ENCODE assay signal across 19 cellular contexts in genomic region chr10:104734408-104734807, GRCh38.
A peak's percentile ranks its signal among the peaks of the same experiment; 100 is the strongest.
DNase-seq lines count a peak whose midpoint lies in the region; ATAC-seq and TF ChIP-seq lines count a peak whose summit lies in the region.
"Had no signal": no experiment of that assay in that cellular context is flagged by ENCODE, and none has a peak within 500 bp of the region (broad histone marks: within the 10 kb centered on the region; RNA-seq: fewer than 3 reads in every experiment).

No MANE protein-coding gene starts in this region.

- POLR2A ChIA-PET in RWPE1 (lab: Yijun Ruan, JAX; ENCODE audit: low non-redundant PET) (no interaction called here), WTC11 (lab: Charles Lee) (no interaction called here)

- CTCF ChIA-PET in RWPE1 (lab: Yijun Ruan, JAX) = no interaction called here
- CTCF ChIA-PET in WTC11 (lab: Charles Lee) = interaction anchor here (1.0 to 2.0 kb wide), 6 partner anchors 22 to 191 kb away, joined by 3 to 5 read pairs (median 4); no protein-coding TSS in a partner anchor

- H3K4me1 Mint-ChIP-seq in WTC11 (peaks cover 43% of the 10 kb centered on the region), HFFc6 (ENCODE audit: low read depth) (no peaks in the 10 kb centered on the region)
- H3K4me1 Mint-ChIP-seq: CD4-positive, CD25-positive, alpha-beta regulatory T cell had no signal

- H3K9me3 Mint-ChIP-seq in WTC11 = no peaks in the 10 kb centered on the region
- peaks cover 6% of the 10 kb centered on the region for H3K9me3 Mint-ChIP-seq in HFFc6

- no peak for TF ChIP-seq CTCF in RWPE1 (conservative IDR thresholded peaks at IDR 0.05; ENCODE audit: low read depth)
- no peak for TF ChIP-seq CTCF in WTC11 (IDR thresholded peaks at IDR 0.05)
- no peak for TF ChIP-seq CTCF in foreskin keratinocyte (conservative IDR thresholded peaks at IDR 0.05)
- no peak for TF ChIP-seq CTCF in HFFc6 (IDR thresholded peaks at IDR 0.05)
- TF ChIP-seq CTCF in GM20000 (IDR thresholded peaks at IDR 0.05; ENCODE audit: extremely low read depth, missing control alignments) = no peak

- ATAC-seq in WTC11 (no peak), foreskin keratinocyte (peak; percentile 62)
- ATAC-seq: HepG2, K562 had no signal

- peaks cover 9% of the 10 kb centered on the region for H3K27me3 ChIP-seq in foreskin keratinocyte

- H3K4me3 Mint-ChIP-seq in WTC11 (peak overlapping the region; percentile 33; the same call in 1 of the 2 replicates), HFFc6 (no peak overlapping the region)
- H3K4me3 Mint-ChIP-seq: CD4-positive, CD25-positive, alpha-beta regulatory T cell had no signal

- peak; percentile 13 for DNase-seq in RWPE1 (ENCODE audit: low spot score)
- no peak for DNase-seq in WTC11 (ENCODE audit: low spot score)
- peak; percentile 3 to 15 for DNase-seq in foreskin keratinocyte
- peak; percentile 5 for DNase-seq in renal cortical epithelial cell (ENCODE audit: low read depth)
- no peak for DNase-seq in GF-D8 (lab: John Stamatoyannopoulos, UW)
- no peak for DNase-seq in HFFc6
- no peak for DNase-seq in GM20000 (ENCODE audit: low spot score)
- DNase-seq: CD4-positive, CD25-positive, alpha-beta regulatory T cell; EL; MM.1S; NCI-H1048; NCI-H1436; NCI-H187 treated with DMSO at 0.1 percent for 48 hours; NCI-H2107; NCI-H446 treated with DMSO at 0.1 percent for 48 hours; OCI-M1 had no signal

- H3K27me3 Mint-ChIP-seq in WTC11 (ENCODE audit: low read depth) (no peaks in the 10 kb centered on the region; the same call in 1 of the 2 replicates), HFFc6 (ENCODE audit: insufficient read depth) (no peaks in the 10 kb centered on the region)

- no peaks in the 10 kb centered on the region for H3K4me1 ChIP-seq in foreskin keratinocyte

- no peaks in the 10 kb centered on the region for H3K36me3 Mint-ChIP-seq in WTC11
- H3K36me3 Mint-ChIP-seq in HFFc6 (ENCODE audit: low read depth) = no peaks in the 10 kb centered on the region
- H3K36me3 Mint-ChIP-seq: CD4-positive, CD25-positive, alpha-beta regulatory T cell had no signal

- H3K27ac ChIP-seq in RWPE1 = no peak overlapping the region
- no peak overlapping the region for H3K27ac ChIP-seq in foreskin keratinocyte
- H3K27ac ChIP-seq: HL-60 had no signal

- H3K27ac Mint-ChIP-seq in WTC11 (no peak overlapping the region), HFFc6 (no peak overlapping the region)
- H3K27ac Mint-ChIP-seq: CD4-positive, CD25-positive, alpha-beta regulatory T cell had no signal

TF ChIP-seq in WTC11, 78 proteins besides CTCF, POLR2A, EP300 and RAD21:
- TF ChIP-seq FOXK1 (CRISPR knock-in tag; IDR thresholded peaks at IDR 0.05) (no peak), ZNF396 (CRISPR knock-in tag; IDR thresholded peaks at IDR 0.05; ENCODE audit: borderline replicate concordance) (no peak), TP53 (CRISPR knock-in tag; IDR thresholded peaks at IDR 0.05) (no peak), ETV6 (CRISPR knock-in tag; IDR thresholded peaks at IDR 0.05) (no peak), E2F5 (CRISPR knock-in tag; IDR thresholded peaks at IDR 0.05) (no peak), PRDM15 (CRISPR knock-in tag; IDR thresholded peaks at IDR 0.05) (no peak), SP1 (CRISPR knock-in tag; conservative IDR thresholded peaks at IDR 0.05) (no peak), PRRX2 (CRISPR knock-in tag; IDR thresholded peaks at IDR 0.05) (no peak), ZNF219 (CRISPR knock-in tag; IDR thresholded peaks at IDR 0.05; ENCODE audit: borderline replicate concordance) (no peak), NFATC4 (CRISPR knock-in tag; IDR thresholded peaks at IDR 0.05) (no peak), E2F1 (CRISPR knock-in tag; IDR thresholded peaks at IDR 0.05) (no peak), GABPB1 (CRISPR knock-in tag; IDR thresholded peaks at IDR 0.05) (no peak), PREB (CRISPR knock-in tag; IDR thresholded peaks at IDR 0.05; ENCODE audit: borderline replicate concordance) (no peak)

Comparison
In these comparisons a context has a peak if more than half of its experiments do, and no peak if none do; other contexts are left out.
1. DNase-seq: peak in RWPE1 (single experiment), foreskin keratinocyte (2 of 2) and renal cortical epithelial cell (single experiment); none in WTC11 (single experiment), GF-D8 (single experiment), HFFc6 (single experiment) and GM20000 (single experiment).